ENCODE assay signal across 8 cellular contexts in the genomic region with DNA sequence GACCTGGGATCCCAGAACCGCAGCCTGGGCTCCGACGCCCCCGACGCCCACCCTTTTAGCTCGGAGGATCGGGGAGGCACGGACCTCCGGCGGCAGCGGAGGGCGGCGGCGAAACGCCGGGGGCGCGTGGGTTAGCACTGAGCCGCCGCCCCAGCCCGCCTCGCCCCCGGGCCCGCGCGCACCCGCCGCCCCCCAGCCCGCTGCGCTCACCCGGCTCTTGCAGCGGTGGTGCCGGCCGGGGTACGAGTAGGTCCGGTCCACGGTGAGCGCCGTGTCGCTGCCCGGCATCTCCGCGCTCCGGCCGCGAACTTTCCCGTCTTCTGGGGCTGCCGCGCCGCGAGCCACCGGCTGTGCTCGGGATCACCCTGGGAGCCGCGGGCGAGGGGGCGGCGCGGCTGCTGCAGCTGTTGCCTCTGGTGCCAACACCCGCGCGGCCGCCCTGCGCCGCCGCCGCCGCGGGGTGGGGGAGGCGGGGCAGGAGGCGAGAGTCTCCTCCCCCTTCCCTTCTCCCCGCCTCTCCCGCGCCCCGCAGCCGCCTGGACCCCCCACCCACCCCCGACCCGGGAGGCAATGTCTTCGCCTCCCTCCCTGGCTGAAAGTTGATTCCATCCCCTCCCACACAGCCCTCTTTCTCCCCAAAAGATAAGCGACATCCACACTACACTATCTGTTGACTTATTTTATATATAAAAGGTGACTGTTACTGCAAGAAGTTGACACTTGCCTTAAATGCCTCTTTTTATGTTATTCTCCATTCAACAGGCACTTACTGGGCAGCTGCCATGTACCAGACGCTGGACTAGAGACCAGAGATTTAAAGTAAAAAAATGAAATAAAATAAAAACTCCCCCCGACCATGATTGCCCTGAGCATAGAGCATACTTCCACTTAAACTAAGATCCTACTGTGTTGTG. TPM values are rescaled to one million over a fixed set of nuclear protein-coding genes. Genes with fewer than 3 reads are reported as not detected.
A peak's percentile ranks its signal among the peaks of the same experiment; 100 is the strongest.
DNase-seq lines count a peak whose midpoint lies in the region; ATAC-seq and TF ChIP-seq lines count a peak whose summit lies in the region.

A gene with protein sequence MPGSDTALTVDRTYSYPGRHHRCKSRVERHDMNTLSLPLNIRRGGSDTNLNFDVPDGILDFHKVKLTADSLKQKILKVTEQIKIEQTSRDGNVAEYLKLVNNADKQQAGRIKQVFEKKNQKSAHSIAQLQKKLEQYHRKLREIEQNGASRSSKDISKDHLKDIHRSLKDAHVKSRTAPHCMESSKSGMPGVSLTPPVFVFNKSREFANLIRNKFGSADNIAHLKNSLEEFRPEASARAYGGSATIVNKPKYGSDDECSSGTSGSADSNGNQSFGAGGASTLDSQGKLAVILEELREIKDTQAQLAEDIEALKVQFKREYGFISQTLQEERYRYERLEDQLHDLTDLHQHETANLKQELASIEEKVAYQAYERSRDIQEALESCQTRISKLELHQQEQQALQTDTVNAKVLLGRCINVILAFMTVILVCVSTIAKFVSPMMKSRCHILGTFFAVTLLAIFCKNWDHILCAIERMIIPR (minus strand): TSS at position 415 of the 914 bp plus-strand sequence. CDS start 127 bp downstream, at position 288.

- no peak within 1 kb of the TSS for H3K27ac ChIP-seq in naive thymus-derived CD4-positive, alpha-beta T cell (ENCODE audit: low read depth, low read length)
- H3K27ac ChIP-seq in urinary bladder (ENCODE audit: low read depth) (no peak within 1 kb of the TSS), Karpas-422 (ENCODE audit: low read length) (no peak within 1 kb of the TSS)

- POLR2A ChIA-PET in naive thymus-derived CD4-positive, alpha-beta T cell (lab: Charles Lee), result no interaction called here

- H3K4me3 Mint-ChIP-seq in activated T-cell treated with anti-CD3 and anti-CD28 coated beads, Interleukin-2, amount 50 U/mL, for 72 hours, result peak within 1 kb of the TSS; percentile 85 to 90
- peak within 1 kb of the TSS; percentile 76 to 89 (median 84) for H3K4me3 Mint-ChIP-seq in naive thymus-derived CD4-positive, alpha-beta T cell

- in situ Hi-C loops in KBM-7 (cut with MboI; ENCODE audit: low pct_unique_long_range_greater_than_20kb, low sequenced_read_pairs), result no loop called here

- intact Hi-C loops in naive thymus-derived CD4-positive, alpha-beta T cell (cut with micrococcal nuclease), result loop anchor here in 1 of 2 donors (5.0 kb wide), 1 partner anchor 33 kb away; no protein-coding TSS in a partner anchor

- H3K36me3 ChIP-seq in GM06990 (ENCODE audit: control insufficient read depth, insufficient read depth, low read length) (no peaks in the 10 kb centered on the region), urinary bladder (ENCODE audit: insufficient read depth) (no peaks in the 10 kb centered on the region), Karpas-422 (ENCODE audit: insufficient read depth, low read length) (no peaks in the 10 kb centered on the region)
- no peaks in the 10 kb centered on the region for H3K36me3 ChIP-seq in naive thymus-derived CD4-positive, alpha-beta T cell (ENCODE audit: control insufficient read depth in 2 of 3, insufficient read depth in 3 of 3, low read length in 3 of 3)

- H2AFZ ChIP-seq in Karpas-422 (ENCODE audit: low read length), result no peak within 1 kb of the TSS

- H3K4me3 ChIP-seq in GM06990 (replicated peaks; ENCODE audit: low read depth, low read length) (peak within 1 kb of the TSS; percentile 63), fibroblast of villous mesenchyme (ENCODE audit: low read depth, low read length) (peak within 1 kb of the TSS; percentile 67), urinary bladder (ENCODE audit: low read depth, low read length) (peak within 1 kb of the TSS; percentile 77), Karpas-422 (ENCODE audit: low read length) (no peak within 1 kb of the TSS)
- H3K4me3 ChIP-seq in naive thymus-derived CD4-positive, alpha-beta T cell (ENCODE audit: low read length), result peak within 1 kb of the TSS; percentile 37

- H3K4me1 Mint-ChIP-seq in activated T-cell treated with anti-CD3 and anti-CD28 coated beads, Interleukin-2, amount 50 U/mL, for 72 hours (ENCODE audit: low read depth), result peaks cover 11% of the 10 kb centered on the region
- peaks cover 5 to 16% (median 11%) of the 10 kb centered on the region in 7 donors for H3K4me1 Mint-ChIP-seq in naive thymus-derived CD4-positive, alpha-beta T cell

- no peaks in the 10 kb centered on the region for H3K9me3 Mint-ChIP-seq in activated T-cell treated with anti-CD3 and anti-CD28 coated beads, Interleukin-2, amount 50 U/mL, for 72 hours
- H3K9me3 Mint-ChIP-seq in naive thymus-derived CD4-positive, alpha-beta T cell, result no peaks in the 10 kb centered on the region

- CTCF ChIA-PET in naive thymus-derived CD4-positive, alpha-beta T cell (lab: Charles Lee), result no interaction called here

- WGBS in urinary bladder, result 1% methylated on average over 81 of the region's 82 CpGs

- DNase-seq in GM06990 (ENCODE audit: extremely low read depth, insufficient read length) (peak; percentile 62), KBM-7 (peak; percentile 51), fibroblast of villous mesenchyme (ENCODE audit: low read depth) (peak; percentile 43), Karpas-422 (no peak)
- peak; percentile 25 to 36 for DNase-seq in activated T-cell treated with anti-CD3 and anti-CD28 coated beads, Interleukin-2, amount 50 U/mL, for 72 hours
- peak in 6 of 9 donors; percentile 6 to 32 (median 18) for DNase-seq in naive thymus-derived CD4-positive, alpha-beta T cell

- H3K4me1 ChIP-seq in naive thymus-derived CD4-positive, alpha-beta T cell (ENCODE audit: control insufficient read depth in 2 of 2, insufficient read depth in 2 of 2, low read length in 2 of 2), result no peaks in the 10 kb centered on the region
- H3K4me1 ChIP-seq in urinary bladder (ENCODE audit: insufficient read depth) (no peaks in the 10 kb centered on the region), Karpas-422 (ENCODE audit: low read length) (no peaks in the 10 kb centered on the region)

- no peaks in the 10 kb centered on the region for H3K79me2 ChIP-seq in Karpas-422 (ENCODE audit: low read length)

- H3K27ac Mint-ChIP-seq in activated T-cell treated with anti-CD3 and anti-CD28 coated beads, Interleukin-2, amount 50 U/mL, for 72 hours, result peak within 1 kb of the TSS; percentile 75
- no peak within 1 kb of the TSS for H3K27ac Mint-ChIP-seq in naive thymus-derived CD4-positive, alpha-beta T cell

- ATAC-seq in GM21529 (IDR thresholded peaks at IDR 0.05; ENCODE audit: unreplicated experiment), result peak; percentile 78
- peak; percentile 72 to 79 for ATAC-seq in activated T-cell treated with anti-CD3 and anti-CD28 coated beads, Interleukin-2, amount 50 U/mL, for 72 hours (replicated peaks in 1 of 2)
- ATAC-seq in naive thymus-derived CD4-positive, alpha-beta T cell, result peak; percentile 81

- no peaks in the 10 kb centered on the region for H4K20me1 ChIP-seq in Karpas-422 (ENCODE audit: insufficient read depth, low read depth, low read length)

- TF ChIP-seq CTCF in GM06990 (IDR thresholded peaks at IDR 0.05; ENCODE audit: insufficient read depth, low read length, poor library complexity, severe bottlenecking), result no peak
- no peak for TF ChIP-seq CTCF in fibroblast of villous mesenchyme (IDR thresholded peaks at IDR 0.05; ENCODE audit: insufficient read depth, low read depth, low read length)

- no peaks in the 10 kb centered on the region for H3K9me3 ChIP-seq in naive thymus-derived CD4-positive, alpha-beta T cell (ENCODE audit: control insufficient read depth in 2 of 3, low read length in 3 of 3)
- no peaks in the 10 kb centered on the region for H3K9me3 ChIP-seq in Karpas-422 (ENCODE audit: low read length)

- peaks cover 67% of the 10 kb centered on the region for H3K27me3 Mint-ChIP-seq in activated T-cell treated with anti-CD3 and anti-CD28 coated beads, Interleukin-2, amount 50 U/mL, for 72 hours (ENCODE audit: low read depth)
- H3K27me3 Mint-ChIP-seq in naive thymus-derived CD4-positive, alpha-beta T cell, result peaks cover 48 to 72% (median 50%) of the 10 kb centered on the region in 5 donors

- no peaks in the 10 kb centered on the region for H3K9me2 ChIP-seq in Karpas-422 (replicated peaks; ENCODE audit: insufficient read depth, low read length)

- H3K27me3 ChIP-seq in GM06990 (replicated peaks; ENCODE audit: control insufficient read depth, insufficient read depth, low read length) (no peaks in the 10 kb centered on the region), Karpas-422 (ENCODE audit: low read length) (no peaks in the 10 kb centered on the region)
- H3K27me3 ChIP-seq in naive thymus-derived CD4-positive, alpha-beta T cell (ENCODE audit: control insufficient read depth in 2 of 2, insufficient read depth in 2 of 2, low read length in 2 of 2), result peaks cover 3 to 5% of the 10 kb centered on the region in 2 donors

- H3K4me2 ChIP-seq in Karpas-422 (ENCODE audit: low read depth, low read length, poor library complexity, severe bottlenecking), result no peak within 1 kb of the TSS

- no peak within 1 kb of the TSS for H3K9ac ChIP-seq in Karpas-422 (ENCODE audit: low read length)

- peaks cover 0 to 6% of the 10 kb centered on the region in 2 donors for H3K36me3 Mint-ChIP-seq in activated T-cell treated with anti-CD3 and anti-CD28 coated beads, Interleukin-2, amount 50 U/mL, for 72 hours (ENCODE audit: insufficient read depth in 2 of 2)
- peaks cover 0 to 7% (median 0%) of the 10 kb centered on the region in 5 donors for H3K36me3 Mint-ChIP-seq in naive thymus-derived CD4-positive, alpha-beta T cell

RNA-seq across cellular contexts. Expression of the gene that starts here (rescaled TPM):
- total RNA-seq in activated T-cell treated with anti-CD3 and anti-CD28 coated beads, Interleukin-2, amount 50 U/mL, for 72 hours, result 1 to 10 TPM in 1 of 2 donors, under 1 TPM in 1; 0.77 to 1.6 TPM
- total RNA-seq in fibroblast of villous mesenchyme (1.6 and 1.7 TPM in 2 replicates), urinary bladder (11.7 TPM)
- 1 to 10 TPM in 2 of 5 experiments, under 1 TPM in 3; 0.08 to 9.7 (median 0.10) TPM for total RNA-seq in naive thymus-derived CD4-positive, alpha-beta T cell
- not detected for polyA plus RNA-seq in naive thymus-derived CD4-positive, alpha-beta T cell
- polyA plus RNA-seq in urinary bladder, result 10.0 TPM
- total RNA-seq in Karpas-422 (2014; rRNA removed; shearing (Covaris generic); ENCODE audit: low replicate concordance), result 0.79 and 0.82 TPM in 2 replicates
